8 cellular contexts compared by ENCODE assay signal in the genomic region with DNA sequence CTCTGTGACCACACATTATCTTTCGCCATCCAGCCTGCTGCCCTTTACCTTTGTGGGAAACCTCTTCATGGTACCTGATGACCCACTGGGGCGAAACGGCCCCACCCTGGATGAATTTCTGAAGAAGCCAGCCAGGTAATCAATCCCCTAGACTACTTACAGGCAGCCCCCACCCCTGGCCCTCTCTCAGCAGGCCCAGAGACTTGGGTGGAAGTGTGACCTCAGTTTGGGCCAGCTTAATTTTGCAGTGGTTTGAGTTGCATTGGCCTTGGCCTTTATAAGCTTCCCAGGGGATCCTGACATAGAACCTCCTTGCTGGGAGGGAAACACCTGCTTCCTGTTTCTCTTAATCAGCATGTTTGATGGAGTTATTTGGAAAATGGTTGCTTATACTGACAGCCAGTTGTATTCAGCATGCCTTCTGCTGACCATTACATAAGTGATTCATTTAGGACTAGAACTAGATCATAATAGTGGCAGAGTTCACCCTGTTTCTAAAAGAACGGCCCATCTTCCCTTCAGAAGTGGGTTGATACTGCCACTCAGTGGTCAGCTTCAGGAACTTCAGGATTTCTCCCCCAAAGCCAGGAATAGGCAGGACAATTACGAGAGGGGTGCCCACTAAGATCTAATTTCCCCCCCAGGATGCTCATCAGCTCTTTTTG. TPM values are rescaled to one million over a fixed set of nuclear protein-coding genes. Genes with fewer than 3 reads are reported as not detected.
DNase-seq lines count a peak whose midpoint lies in the region; ATAC-seq and TF ChIP-seq lines count a peak whose summit lies in the region.

No MANE protein-coding gene starts in this region.

- peak; percentile 84 for TF ChIP-seq CTCF in psoas muscle (IDR thresholded peaks at IDR 0.05)

- WGBS in psoas muscle, 3 donors, result 38 to 39% (median 38%) methylated on average over 5 of the region's 5 CpGs

- H3K4me1 ChIP-seq in adipocyte (ENCODE audit: control insufficient read depth, insufficient read depth, low read length) (peaks cover 61% of the 10 kb centered on the region), psoas muscle (peaks cover 40% of the 10 kb centered on the region)

- CTCF ChIA-PET in activated CD8-positive, alpha-beta memory T cell treated with anti-CD3 and anti-CD28 coated beads, Interleukin-2, amount 10 ng/mL, durations not matched to agents 7 days and 5 days (lab: Charles Lee), result interaction anchor here (0.9 to 16.8 kb wide), 23 partner anchors 8 to 237 kb away, joined by 3 to 854 read pairs (median 3); partner anchors contain the start of genes ADCY4, CIDEB, DHRS1 and LTB4R

- peak overlapping the region; percentile 65 for H3K27ac ChIP-seq in psoas muscle

- H3K36me3 ChIP-seq in adipocyte (ENCODE audit: control insufficient read depth, insufficient read depth, low read length, severe bottlenecking), result peaks cover 75% of the 10 kb centered on the region
- H3K36me3 ChIP-seq in psoas muscle (ENCODE audit: insufficient read depth in 1 of 2, low read depth in 1 of 2), result peaks cover 0 to 98% of the 10 kb centered on the region in 2 donors

- no peak overlapping the region for H3K4me3 Mint-ChIP-seq in activated CD8-positive, alpha-beta memory T cell treated with anti-CD3 and anti-CD28 coated beads, Interleukin-2, amount 10 ng/mL, durations not matched to agents 7 days and 5 days

- H3K27ac Mint-ChIP-seq in activated CD8-positive, alpha-beta memory T cell treated with anti-CD3 and anti-CD28 coated beads, Interleukin-2, amount 10 ng/mL, durations not matched to agents 7 days and 5 days, result peak overlapping the region; percentile 72

- peaks cover 47% of the 10 kb centered on the region for H3K36me3 Mint-ChIP-seq in activated CD8-positive, alpha-beta memory T cell treated with anti-CD3 and anti-CD28 coated beads, Interleukin-2, amount 10 ng/mL, durations not matched to agents 7 days and 5 days

- H3K9me3 ChIP-seq in adipocyte (ENCODE audit: control insufficient read depth, low read length), result no peaks in the 10 kb centered on the region
- H3K9me3 ChIP-seq in psoas muscle, result no peaks in the 10 kb centered on the region

- no peaks in the 10 kb centered on the region for H3K9me3 Mint-ChIP-seq in activated CD8-positive, alpha-beta memory T cell treated with anti-CD3 and anti-CD28 coated beads, Interleukin-2, amount 10 ng/mL, durations not matched to agents 7 days and 5 days (ENCODE audit: low read depth)

- peaks cover 68% of the 10 kb centered on the region for H3K4me1 Mint-ChIP-seq in activated CD8-positive, alpha-beta memory T cell treated with anti-CD3 and anti-CD28 coated beads, Interleukin-2, amount 10 ng/mL, durations not matched to agents 7 days and 5 days

- H3K4me3 ChIP-seq in adipocyte (ENCODE audit: low read length) (no peak overlapping the region), psoas muscle (no peak overlapping the region)

- DNase-seq in activated CD8-positive, alpha-beta memory T cell treated with anti-CD3 and anti-CD28 coated beads, Interleukin-2, amount 10 ng/mL, durations not matched to agents 7 days and 5 days, result no peak
- DNase-seq in activated CD8-positive, alpha-beta memory T cell treated with anti-CD3 and anti-CD28 coated beads, Interleukin-2, amount 50 U/mL, for 4 hours, result no peak
- peak; percentile 51 for DNase-seq in NCI-H82 treated with DMSO at 0.1 percent for 48 hours (lab: John Stamatoyannopoulos, UW; ENCODE audit: unreplicated experiment)
- peak; percentile 84 for DNase-seq in adipocyte (ENCODE audit: low read depth)
- DNase-seq in head of caudate nucleus, result peak in 27 of 42 donors; percentile 28 to 79 (median 59)
- DNase-seq in psoas muscle, result no peak

- ATAC-seq in activated CD8-positive, alpha-beta memory T cell treated with anti-CD3 and anti-CD28 coated beads, Interleukin-2, amount 10 ng/mL, durations not matched to agents 7 days and 5 days, result peak; percentile 45
- ATAC-seq in HG03571 (IDR thresholded peaks at IDR 0.05; ENCODE audit: unreplicated experiment) (peak; percentile 48), psoas muscle (peak; percentile 53 to 78 (median 63)), GM18873 (IDR thresholded peaks at IDR 0.05; ENCODE audit: low FRiP score, unreplicated experiment) (no peak)

- intact Hi-C loops in head of caudate nucleus (cut with DNase I), result loop anchor here (5.0 kb wide), 1 partner anchor 104 kb away; no protein-coding TSS in a partner anchor
- intact Hi-C loops in psoas muscle (cut with DNase I), result loop anchor here (1.0 to 10.0 kb wide), 4 partner anchors 105 to 1519 kb away; partner anchors contain the start of genes TINF2 (in 2 of the 2) and RBM23 (in 1 of the 2)

- H3K27me3 ChIP-seq in adipocyte (replicated peaks; ENCODE audit: control insufficient read depth, insufficient read depth, low read length) (no peaks in the 10 kb centered on the region), psoas muscle (ENCODE audit: insufficient read depth in 3 of 3, low read length in 2 of 3) (no peaks in the 10 kb centered on the region)

- no peaks in the 10 kb centered on the region for H3K27me3 Mint-ChIP-seq in activated CD8-positive, alpha-beta memory T cell treated with anti-CD3 and anti-CD28 coated beads, Interleukin-2, amount 10 ng/mL, durations not matched to agents 7 days and 5 days

- peak overlapping the region; percentile 59 for H3K9ac ChIP-seq in adipocyte (ENCODE audit: low read length)

RNA-seq across cellular contexts. Expression of gene SDR39U1, which starts 6.1 kb away (rescaled TPM):
- 10 to 100 TPM; 45.6 to 45.9 TPM for total RNA-seq in activated CD8-positive, alpha-beta memory T cell treated with anti-CD3 and anti-CD28 coated beads, Interleukin-2, amount 10 ng/mL, durations not matched to agents 7 days and 5 days
- total RNA-seq in psoas muscle, result 10 to 100 TPM; 55.7 to 75.2 (median 63.8) TPM
- polyA plus RNA-seq in psoas muscle, result 100 to 1,000 TPM in 1 of 3 donors, 10 to 100 TPM in 2; 62.9 to 110 (median 63.6) TPM

RNA-seq across cellular contexts. Expression of gene KHNYN, which starts 6.7 kb away (rescaled TPM):
- total RNA-seq in activated CD8-positive, alpha-beta memory T cell treated with anti-CD3 and anti-CD28 coated beads, Interleukin-2, amount 10 ng/mL, durations not matched to agents 7 days and 5 days, result 10 to 100 TPM; 73.3 to 81.2 TPM
- total RNA-seq in psoas muscle, result 10 to 100 TPM; 25.8 to 44.2 (median 41.3) TPM
- 10 to 100 TPM; 15.3 to 74.9 (median 35.9) TPM for polyA plus RNA-seq in psoas muscle

RNA-seq across cellular contexts. Expression of gene CBLN3, which starts 7.0 kb away (rescaled TPM):
- 1 to 10 TPM; 5.0 to 7.1 TPM for total RNA-seq in activated CD8-positive, alpha-beta memory T cell treated with anti-CD3 and anti-CD28 coated beads, Interleukin-2, amount 10 ng/mL, durations not matched to agents 7 days and 5 days
- 1 to 10 TPM in 1 of 4 donors, under 1 TPM in 3; 0.66 to 1.5 (median 0.76) TPM for total RNA-seq in psoas muscle
- under 1 TPM; 0.38 to 0.78 (median 0.70) TPM for polyA plus RNA-seq in psoas muscle

RNA-seq across cellular contexts. Expression of gene NYNRIN, which starts 37.7 kb away (rescaled TPM):
- under 1 TPM; 0.05 to 0.50 TPM for total RNA-seq in activated CD8-positive, alpha-beta memory T cell treated with anti-CD3 and anti-CD28 coated beads, Interleukin-2, amount 10 ng/mL, durations not matched to agents 7 days and 5 days
- total RNA-seq in psoas muscle, result 1 to 10 TPM; 2.1 to 8.0 (median 2.4) TPM
- 1 to 10 TPM; 1.1 to 1.5 (median 1.2) TPM for polyA plus RNA-seq in psoas muscle

Comparison
In these comparisons a context has a peak if more than half of its experiments do, and no peak if none do; other contexts are left out.
1. DNase-seq: peak in NCI-H82 treated with DMSO at 0.1 percent for 48 hours (single experiment), adipocyte (single experiment) and head of caudate nucleus (27 of 42); none in activated CD8-positive, alpha-beta memory T cell treated with anti-CD3 and anti-CD28 coated beads, Interleukin-2, amount 10 ng/mL, durations not matched to agents 7 days and 5 days (single experiment), activated CD8-positive, alpha-beta memory T cell treated with anti-CD3 and anti-CD28 coated beads, Interleukin-2, amount 50 U/mL, for 4 hours (single experiment) and psoas muscle (0 of 2).